Comparison of ENCODE assay signal across 8 cellular contexts in the genomic region with DNA sequence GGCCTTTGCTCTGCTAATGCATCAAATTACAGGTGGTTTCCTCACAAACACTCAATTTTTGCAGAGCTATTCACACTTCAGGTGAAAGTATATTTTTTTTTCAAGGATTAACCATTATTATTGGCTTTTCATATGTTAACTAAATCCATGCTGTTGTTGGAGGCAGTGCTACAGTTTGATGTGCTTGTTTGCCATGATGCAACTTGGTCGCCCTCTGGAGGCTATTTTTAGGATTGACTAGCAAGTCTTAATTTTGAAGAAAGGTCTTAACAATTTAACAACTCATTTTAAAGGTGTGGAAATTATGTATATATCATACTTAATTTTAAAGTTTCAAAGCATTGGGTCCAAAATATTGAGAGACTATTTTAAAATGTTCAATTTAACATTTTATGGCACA.
DNase-seq lines count a peak whose midpoint lies in the region; ATAC-seq, FAIRE-seq and TF ChIP-seq lines count a peak whose summit lies in the region.

No MANE protein-coding gene starts in this region.

- H3K36me3 ChIP-seq in Loucy (ENCODE audit: insufficient read depth, low read length) = no peaks in the 10 kb centered on the region
- no peaks in the 10 kb centered on the region for H3K36me3 ChIP-seq in kidney epithelial cell (ENCODE audit: control insufficient read depth, insufficient read depth, low read length)

- H3K9me3 ChIP-seq in A549 (no peaks in the 10 kb centered on the region), Loucy (ENCODE audit: insufficient read depth, low read depth, low read length) (no peaks in the 10 kb centered on the region)

- H2AFZ ChIP-seq in Loucy (ENCODE audit: low read length) = no peak overlapping the region

- no peaks in the 10 kb centered on the region for H3K36me3 Mint-ChIP-seq in activated CD8-positive, alpha-beta memory T cell treated with anti-CD3 and anti-CD28 coated beads, Interleukin-2, amount 10 ng/mL, durations not matched to agents 7 days and 5 days

- no peak for TF ChIP-seq EP300 in A549 (IDR thresholded peaks at IDR 0.05)

- no peak overlapping the region for H3K9ac ChIP-seq in Loucy (ENCODE audit: low read depth, low read length, poor library complexity, severe bottlenecking)

- H3K4me2 ChIP-seq in A549 (no peak overlapping the region), Loucy (ENCODE audit: low read depth, low read length, poor library complexity, severe bottlenecking) (no peak overlapping the region)

- no peak for ATAC-seq in A549
- no peak for ATAC-seq in GM19397 (IDR thresholded peaks at IDR 0.05; ENCODE audit: unreplicated experiment)
- no peak for ATAC-seq in activated CD8-positive, alpha-beta memory T cell treated with anti-CD3 and anti-CD28 coated beads, Interleukin-2, amount 10 ng/mL, durations not matched to agents 7 days and 5 days
- no peak for ATAC-seq in HG03280 (IDR thresholded peaks at IDR 0.05; ENCODE audit: unreplicated experiment)

- no peak overlapping the region for H3K27ac ChIP-seq in A549

- H3K4me1 ChIP-seq in A549 = no peaks in the 10 kb centered on the region
- no peaks in the 10 kb centered on the region for H3K4me1 ChIP-seq in Loucy (ENCODE audit: insufficient read depth, low read length, poor library complexity, severe bottlenecking)

- H3K9me2 ChIP-seq in Loucy (replicated peaks; ENCODE audit: low read depth, low read length) = no peaks in the 10 kb centered on the region

- no peak overlapping the region for H3K27ac Mint-ChIP-seq in activated CD8-positive, alpha-beta memory T cell treated with anti-CD3 and anti-CD28 coated beads, Interleukin-2, amount 10 ng/mL, durations not matched to agents 7 days and 5 days

- no peaks in the 10 kb centered on the region for H3K4me1 Mint-ChIP-seq in activated CD8-positive, alpha-beta memory T cell treated with anti-CD3 and anti-CD28 coated beads, Interleukin-2, amount 10 ng/mL, durations not matched to agents 7 days and 5 days

- H3K27me3 ChIP-seq in Loucy (ENCODE audit: insufficient read depth, low read length, poor library complexity, severe bottlenecking) = no peaks in the 10 kb centered on the region
- no peaks in the 10 kb centered on the region for H3K27me3 ChIP-seq in kidney epithelial cell (ENCODE audit: control insufficient read depth, insufficient read depth, low read length)

- no peaks in the 10 kb centered on the region for H4K20me1 ChIP-seq in Loucy (ENCODE audit: insufficient read depth, low read length, poor library complexity, severe bottlenecking)

- POLR2A ChIA-PET in A549 (lab: Yijun Ruan, JAX) = no interaction called here

- H3F3A ChIP-seq in Loucy (ENCODE audit: low read depth) = no peaks in the 10 kb centered on the region

- H3K4me3 ChIP-seq in A549 (no peak overlapping the region), Loucy (ENCODE audit: low read length, poor library complexity, severe bottlenecking) (no peak overlapping the region), kidney epithelial cell (ENCODE audit: low read depth, low read length) (no peak overlapping the region)

- TF ChIP-seq CTCF in A549 (IDR thresholded peaks at IDR 0.05) (peak; percentile 44; the same call in 2 of the 3 replicates), Loucy (conservative IDR thresholded peaks at IDR 0.05; ENCODE audit: low read length) (peak; percentile 59), kidney epithelial cell (IDR thresholded peaks at IDR 0.05; ENCODE audit: insufficient read depth, low read length, poor library complexity, severe bottlenecking) (peak; percentile 71)

- 0% methylated on average over 1 of the region's 1 CpG for WGBS in A549 (ENCODE audit: missing lambda C conversion rate)

- H3K27me3 Mint-ChIP-seq in activated CD8-positive, alpha-beta memory T cell treated with anti-CD3 and anti-CD28 coated beads, Interleukin-2, amount 10 ng/mL, durations not matched to agents 7 days and 5 days = no peaks in the 10 kb centered on the region

- DNase-seq in A549 (ENCODE audit: low read depth in 1 of 2, low spot score in 1 of 2) (peak in 1 of 2 experiments; percentile 53), EL (peak; percentile 8), amniotic stem cell (lab: John Stamatoyannopoulos, UW) (peak; percentile 0), kidney epithelial cell (ENCODE audit: low read depth) (peak; percentile 37)
- no peak for DNase-seq in activated CD8-positive, alpha-beta memory T cell treated with anti-CD3 and anti-CD28 coated beads, Interleukin-2, amount 10 ng/mL, durations not matched to agents 7 days and 5 days

- H3K9me3 Mint-ChIP-seq in activated CD8-positive, alpha-beta memory T cell treated with anti-CD3 and anti-CD28 coated beads, Interleukin-2, amount 10 ng/mL, durations not matched to agents 7 days and 5 days (ENCODE audit: low read depth) = peaks cover 2% of the 10 kb centered on the region

- peak; percentile 72 for FAIRE-seq in A549 (lab: Jason Lieb, UNC)

- peak; percentile 46 to 62; a peak in 4 of 5 replicates for TF ChIP-seq RAD21 in A549 (conservative IDR thresholded peaks at IDR 0.05 in 1 of 2, IDR thresholded peaks at IDR 0.05 in 1 of 2)

- H3K4me3 Mint-ChIP-seq in activated CD8-positive, alpha-beta memory T cell treated with anti-CD3 and anti-CD28 coated beads, Interleukin-2, amount 10 ng/mL, durations not matched to agents 7 days and 5 days = no peak overlapping the region

- TF ChIP-seq POLR2A in A549 (IDR thresholded peaks at IDR 0.05; ENCODE audit: low read length) = no peak

- H3K79me2 ChIP-seq in Loucy (ENCODE audit: insufficient read depth, low read length) = no peaks in the 10 kb centered on the region

- CTCF ChIA-PET in A549 (lab: Yijun Ruan, JAX) = no interaction called here
- CTCF ChIA-PET in activated CD8-positive, alpha-beta memory T cell treated with anti-CD3 and anti-CD28 coated beads, Interleukin-2, amount 10 ng/mL, durations not matched to agents 7 days and 5 days (lab: Charles Lee) = no interaction called here

TF ChIP-seq in A549, 52 proteins besides CTCF, POLR2A, EP300 and RAD21:
- TF ChIP-seq NPAS2 (CRISPR knock-in tag; IDR thresholded peaks at IDR 0.05; ENCODE audit: borderline replicate concordance) (no peak), KDM1A (IDR thresholded peaks at IDR 0.05; ENCODE audit: low read depth) (no peak), SMC3 (IDR thresholded peaks at IDR 0.05) (peak; percentile 28; the same call in 2 of the 3 replicates), FOSB (CRISPR knock-in tag; IDR thresholded peaks at IDR 0.05) (no peak), ZNF302 (CRISPR knock-in tag; IDR thresholded peaks at IDR 0.05) (no peak)
- TF ChIP-seq, protein P1, sequence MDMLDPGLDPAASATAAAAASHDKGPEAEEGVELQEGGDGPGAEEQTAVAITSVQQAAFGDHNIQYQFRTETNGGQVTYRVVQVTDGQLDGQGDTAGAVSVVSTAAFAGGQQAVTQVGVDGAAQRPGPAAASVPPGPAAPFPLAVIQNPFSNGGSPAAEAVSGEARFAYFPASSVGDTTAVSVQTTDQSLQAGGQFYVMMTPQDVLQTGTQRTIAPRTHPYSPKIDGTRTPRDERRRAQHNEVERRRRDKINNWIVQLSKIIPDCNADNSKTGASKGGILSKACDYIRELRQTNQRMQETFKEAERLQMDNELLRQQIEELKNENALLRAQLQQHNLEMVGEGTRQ (IDR thresholded peaks at IDR 0.05) = no peak
